In genomic region chr2:26692814-26693286, GRCh38 we compare ENCODE assay signal across 9 cellular contexts. TPM values are rescaled to one million over a fixed set of nuclear protein-coding genes. Genes with fewer than 3 reads are reported as not detected.
DNase-seq lines count a peak whose midpoint lies in the region; ATAC-seq, FAIRE-seq and TF ChIP-seq lines count a peak whose summit lies in the region.
"Had no signal": no experiment of that assay in that cellular context is flagged by ENCODE, and none has a peak within 500 bp of the region (broad histone marks: within the 10 kb centered on the region; RNA-seq: fewer than 3 reads in every experiment).

No MANE protein-coding gene starts in this region.

- H3K79me1 ChIP-seq in mesendoderm (ENCODE audit: low read length) = no peaks in the 10 kb centered on the region

- H3K4ac ChIP-seq in mesendoderm (ENCODE audit: low read depth, low read length) = no peak overlapping the region

- no peak for TF ChIP-seq CTCF in mammary epithelial cell (conservative IDR thresholded peaks at IDR 0.05 in 1 of 2, IDR thresholded peaks at IDR 0.05 in 1 of 2; ENCODE audit: extremely low read depth in 1 of 2, insufficient read depth in 1 of 2, low read depth in 1 of 2, low read length in 2 of 2)

- H3K9ac ChIP-seq in mammary epithelial cell (ENCODE audit: insufficient read depth, low read length) (no peak overlapping the region), mesendoderm (ENCODE audit: low read length) (no peak overlapping the region)

- no peaks in the 10 kb centered on the region for H4K20me1 ChIP-seq in mammary epithelial cell (ENCODE audit: insufficient read depth, low read length)

- H2BK5ac ChIP-seq in mesendoderm (ENCODE audit: low read length) = no peak overlapping the region

- H3K4me2 ChIP-seq in mammary epithelial cell (ENCODE audit: insufficient read depth, low read depth, low read length) = peak overlapping the region; percentile 93
- peak overlapping the region; percentile 8 for H3K4me2 ChIP-seq in mesendoderm (ENCODE audit: low read length)

- ATAC-seq in GM18867 (IDR thresholded peaks at IDR 0.05; ENCODE audit: unreplicated experiment) (no peak), HG03565 (IDR thresholded peaks at IDR 0.05; ENCODE audit: unreplicated experiment) (no peak), HG02623 (IDR thresholded peaks at IDR 0.05; ENCODE audit: unreplicated experiment) (no peak)

- H3K4me1 ChIP-seq in ACC112 (ENCODE audit: control insufficient read depth, insufficient read depth, low read length, unreplicated experiment) (peaks cover 18% of the 10 kb centered on the region), mammary epithelial cell (ENCODE audit: insufficient read depth, low read length) (peaks cover 37% of the 10 kb centered on the region), mesendoderm (ENCODE audit: control insufficient read depth, low read depth, low read length) (peaks cover 3% of the 10 kb centered on the region)

- intact Hi-C loops in mammary epithelial cell (cut with micrococcal nuclease) = no loop called here

- H3K36me3 ChIP-seq in ACC112 (ENCODE audit: insufficient read depth, low read length) (no peaks in the 10 kb centered on the region), mammary epithelial cell (ENCODE audit: insufficient read depth, low read length) (no peaks in the 10 kb centered on the region), mesendoderm (ENCODE audit: control insufficient read depth, insufficient read depth, low read length) (no peaks in the 10 kb centered on the region)
- H3K36me3 ChIP-seq: SJSA1 had no signal

- no peak overlapping the region for H2AK5ac ChIP-seq in mesendoderm (ENCODE audit: low read length)

- no TSS peak for BruUV-seq in mammary epithelial cell (replicated peaks; lab: Mats Ljungman, UMichigan)

- peak; percentile 67 for FAIRE-seq in HTR-8/SVneo (lab: Jason Lieb, UNC)

- H3K4me3 ChIP-seq in ACC112 (ENCODE audit: low read depth, low read length) (peak overlapping the region; percentile 67), mammary epithelial cell (replicated peaks in 1 of 3; ENCODE audit: insufficient read depth in 1 of 3, low read depth in 2 of 3, low read length in 3 of 3) (peak overlapping the region in 2 of 3 experiments; percentile 31 to 40), mesendoderm (ENCODE audit: low read length) (no peak overlapping the region)
- H3K4me3 ChIP-seq: SJSA1 had no signal

- H2BK120ac ChIP-seq in mesendoderm (ENCODE audit: low read depth, low read length) = no peak overlapping the region

- CTCF ChIA-PET in mammary epithelial cell (lab: Charles Lee; ENCODE audit: low non-redundant PET) = no interaction called here

- dilution Hi-C loops in mammary epithelial cell (cut with HindIII; ENCODE audit: low sequenced_read_pairs) = no loop called here

- DNase-seq in HTR-8/SVneo (ENCODE audit: insufficient read length, low spot score) (no peak), mammary epithelial cell (peak; percentile 18), mesendoderm (peak; percentile 79), cerebellar cortex (ENCODE audit: low spot score) (no peak)

- H3K18ac ChIP-seq in mesendoderm (ENCODE audit: low read length) = no peak overlapping the region

- H4K5ac ChIP-seq in mesendoderm (ENCODE audit: low read length) = no peak overlapping the region

- H3K27ac ChIP-seq in ACC112 (ENCODE audit: low read depth, low read length) (no peak overlapping the region), mammary epithelial cell (ENCODE audit: insufficient read depth, low read depth, low read length) (no peak overlapping the region), mesendoderm (ENCODE audit: low read depth, low read length) (no peak overlapping the region)
- H3K27ac ChIP-seq: SJSA1 had no signal

- in situ Hi-C loops in mammary epithelial cell (cut with MboI; ENCODE audit: low sequenced_read_pairs in 2 of 2) = no loop called here

- H2BK15ac ChIP-seq in mesendoderm (replicated peaks; ENCODE audit: low read depth) = no peak overlapping the region

- H3K27me3 ChIP-seq in ACC112 (ENCODE audit: insufficient read depth, low read length) (peaks cover 68% of the 10 kb centered on the region), mammary epithelial cell (ENCODE audit: insufficient read depth, low read length) (peaks cover 9% of the 10 kb centered on the region), mesendoderm (ENCODE audit: insufficient read depth, low read length, poor library complexity) (peaks cover 16% of the 10 kb centered on the region)

- WGBS in mammary epithelial cell (ENCODE audit: low coverage, missing lambda C conversion rate) = 0% methylated on average over 5 of the region's 67 CpGs
- WGBS in mesendoderm (ENCODE audit: extremely low coverage, insufficient coverage, low lambda C conversion rate) = no CpG with 5 or more reads among the region's 67 CpGs

- no peaks in the 10 kb centered on the region for H3K9me3 ChIP-seq in mammary epithelial cell (replicated peaks; ENCODE audit: insufficient read depth, low read length)
- H3K9me3 ChIP-seq: SJSA1 had no signal

- no peak overlapping the region for H4K8ac ChIP-seq in mesendoderm (ENCODE audit: low read depth, low read length)

- no peak overlapping the region for H3K23ac ChIP-seq in mesendoderm (ENCODE audit: low read length)

- H3K56ac ChIP-seq in mesendoderm (ENCODE audit: low read length) = no peak overlapping the region

- H3K79me2 ChIP-seq in ACC112 (ENCODE audit: control insufficient read depth, insufficient read depth, low read length, unreplicated experiment) (no peaks in the 10 kb centered on the region), mammary epithelial cell (ENCODE audit: insufficient read depth, low read length) (no peaks in the 10 kb centered on the region), mesendoderm (ENCODE audit: control insufficient read depth, insufficient read depth, low read length) (no peaks in the 10 kb centered on the region)

- no peak overlapping the region for H2AFZ ChIP-seq in ACC112 (ENCODE audit: low read length, unreplicated experiment)
- peak overlapping the region; percentile 7 for H2AFZ ChIP-seq in mammary epithelial cell (ENCODE audit: low read depth, low read length)

RNA-seq across cellular contexts. Expression of gene KCNK3, which starts 0.3 kb away (rescaled TPM):
- total RNA-seq in mammary epithelial cell = under 1 TPM; 0.07 to 0.17 TPM
- polyA plus RNA-seq in mammary epithelial cell = 0.17 TPM
- not detected for polyA minus RNA-seq in mammary epithelial cell
- polyA plus RNA-seq in mesendoderm (2013, experiment 1 of 2) = 0.51 TPM
- 0.38 TPM for polyA plus RNA-seq in mesendoderm (2013, experiment 2 of 2)
- total RNA-seq: SJSA1 had no signal

RNA-seq across cellular contexts. Expression of gene CIB4, which starts 51.7 kb away (rescaled TPM):
- not detected for total RNA-seq in mammary epithelial cell
- not detected for polyA plus RNA-seq in mammary epithelial cell
- polyA minus RNA-seq in mammary epithelial cell = not detected
- polyA plus RNA-seq in mesendoderm (2013, experiment 1 of 2) = 0.11 TPM
- 0.11 TPM for polyA plus RNA-seq in mesendoderm (2013, experiment 2 of 2)
- total RNA-seq: SJSA1 had no signal

Comparison
In these comparisons a context has a peak if more than half of its experiments do, and no peak if none do; other contexts are left out.
1. DNase-seq: peak in mammary epithelial cell (single experiment) and mesendoderm (single experiment); none in HTR-8/SVneo (single experiment) and cerebellar cortex (single experiment).